26 cellular contexts compared by ENCODE assay signal in the genomic region with DNA sequence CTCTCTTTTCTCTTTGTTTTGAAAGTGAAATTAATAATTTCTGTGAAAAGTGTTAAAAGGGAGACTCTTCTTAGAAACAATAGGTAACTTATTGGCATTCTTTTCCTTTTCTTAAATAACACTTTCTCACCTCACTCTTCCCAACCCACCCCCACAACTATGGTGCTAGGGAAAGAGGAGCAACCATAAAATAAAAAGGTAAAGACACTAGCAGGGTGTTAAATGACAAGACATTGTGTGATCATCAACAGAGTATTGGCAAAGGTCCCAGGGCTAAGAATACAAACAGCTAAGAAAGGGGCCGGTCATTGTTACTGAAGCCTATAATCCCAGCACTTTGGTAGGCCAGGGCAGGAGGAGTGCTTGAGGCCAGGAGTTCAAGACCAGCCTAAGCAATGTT.
DNase-seq lines count a peak whose midpoint lies in the region; ATAC-seq and TF ChIP-seq lines count a peak whose summit lies in the region.
"Had no signal": no experiment of that assay in that cellular context is flagged by ENCODE, and none has a peak within 500 bp of the region (broad histone marks: within the 10 kb centered on the region; RNA-seq: fewer than 3 reads in every experiment).

No MANE protein-coding gene starts in this region.

- peaks cover 3% of the 10 kb centered on the region for H3K4me1 ChIP-seq in hepatocyte (ENCODE audit: insufficient read depth)
- H3K4me1 ChIP-seq: BE2C had no signal

- no peaks in the 10 kb centered on the region for H3K79me2 ChIP-seq in hepatocyte

- H3K27me3 Mint-ChIP-seq in progenitor cell of endocrine pancreas, result no peaks in the 10 kb centered on the region
- no peaks in the 10 kb centered on the region for H3K27me3 Mint-ChIP-seq in natural killer cell treated with Interleukin-12 subunit alpha and Interleukin-12 subunit beta and Interleukin-15 and Interleukin-18, amount 100 ng/mL, for 72 hours

- H4K20me1 ChIP-seq in hepatocyte (ENCODE audit: insufficient read depth, poor library complexity, severe bottlenecking), result no peaks in the 10 kb centered on the region

- H3K36me3 ChIP-seq in hepatocyte (replicated peaks; ENCODE audit: insufficient read depth, low read depth), result no peaks in the 10 kb centered on the region
- H3K36me3 ChIP-seq: BE2C had no signal

- no peak for TF ChIP-seq CTCF in hepatocyte (IDR thresholded peaks at IDR 0.05; ENCODE audit: poor library complexity)
- no peak for TF ChIP-seq CTCF in progenitor cell of endocrine pancreas (IDR thresholded peaks at IDR 0.05; ENCODE audit: unreplicated experiment)

- H3K4me1 Mint-ChIP-seq in progenitor cell of endocrine pancreas (ENCODE audit: low read depth), result peaks cover 44% of the 10 kb centered on the region
- peaks cover 0 to 12% of the 10 kb centered on the region in 2 donors for H3K4me1 Mint-ChIP-seq in natural killer cell treated with Interleukin-12 subunit alpha and Interleukin-12 subunit beta and Interleukin-15 and Interleukin-18, amount 100 ng/mL, for 72 hours (ENCODE audit: low read depth in 2 of 2)
- H3K4me1 Mint-ChIP-seq: CD14-positive monocyte; CD8-positive, alpha-beta memory T cell had no signal

- no peaks in the 10 kb centered on the region for H3K27me3 ChIP-seq in hepatocyte
- H3K27me3 ChIP-seq: BE2C had no signal

- H3K4me3 Mint-ChIP-seq in progenitor cell of endocrine pancreas (ENCODE audit: low read depth), result no peak overlapping the region
- H3K4me3 Mint-ChIP-seq in natural killer cell treated with Interleukin-12 subunit alpha and Interleukin-12 subunit beta and Interleukin-15 and Interleukin-18, amount 100 ng/mL, for 72 hours, result no peak overlapping the region
- H3K4me3 Mint-ChIP-seq: CD14-positive monocyte; CD8-positive, alpha-beta memory T cell; GM23338; H9; HFFc6 had no signal

- no peak overlapping the region for H3K4me3 ChIP-seq in hepatocyte
- H3K4me3 ChIP-seq: GM23338 had no signal

- H3K27ac Mint-ChIP-seq in progenitor cell of endocrine pancreas, result peak overlapping the region; percentile 45
- peak overlapping the region in 1 of 2 donors; percentile 37 for H3K27ac Mint-ChIP-seq in natural killer cell treated with Interleukin-12 subunit alpha and Interleukin-12 subunit beta and Interleukin-15 and Interleukin-18, amount 100 ng/mL, for 72 hours
- H3K27ac Mint-ChIP-seq: CD14-positive monocyte, GM23338, H9, HFFc6 had no signal

- H3K36me3 Mint-ChIP-seq in progenitor cell of endocrine pancreas (ENCODE audit: insufficient read depth), result peaks cover 2% of the 10 kb centered on the region
- peaks cover 6% of the 10 kb centered on the region for H3K36me3 Mint-ChIP-seq in natural killer cell treated with Interleukin-12 subunit alpha and Interleukin-12 subunit beta and Interleukin-15 and Interleukin-18, amount 100 ng/mL, for 72 hours
- H3K36me3 Mint-ChIP-seq: CD14-positive monocyte; CD8-positive, alpha-beta memory T cell had no signal

- peak overlapping the region; percentile 32 for H3K4me2 ChIP-seq in hepatocyte
- H3K4me2 ChIP-seq: GM23338 had no signal

- H3K9me3 ChIP-seq in hepatocyte (ENCODE audit: low read depth), result no peaks in the 10 kb centered on the region
- H3K9me3 ChIP-seq: BE2C had no signal

- H3K9me3 Mint-ChIP-seq in progenitor cell of endocrine pancreas (ENCODE audit: low read depth), result peaks cover 5% of the 10 kb centered on the region
- peaks cover 2% of the 10 kb centered on the region for H3K9me3 Mint-ChIP-seq in natural killer cell treated with Interleukin-12 subunit alpha and Interleukin-12 subunit beta and Interleukin-15 and Interleukin-18, amount 100 ng/mL, for 72 hours
- H3K9me3 Mint-ChIP-seq: GM23338 had no signal

- ATAC-seq in GM21786 (IDR thresholded peaks at IDR 0.05; ENCODE audit: unreplicated experiment) (peak; percentile 47), GM21423 (IDR thresholded peaks at IDR 0.05; ENCODE audit: unreplicated experiment) (no peak)
- no peak for ATAC-seq in natural killer cell treated with Interleukin-12 subunit alpha and Interleukin-12 subunit beta and Interleukin-15 and Interleukin-18, amount 100 ng/mL, for 72 hours
- ATAC-seq: Panc1 had no signal

- 95% methylated on average over 1 of the region's 1 CpG for WGBS in hepatocyte (ENCODE audit: low lambda C conversion rate, missing lambda C conversion rate)

- peak; percentile 16 for DNase-seq in DMS53 (lab: John Stamatoyannopoulos, UW)
- DNase-seq in DMS53 treated with DMSO at 0.1 percent for 48 hours (lab: John Stamatoyannopoulos, UW; ENCODE audit: unreplicated experiment), result no peak
- DNase-seq in hepatocyte (ENCODE audit: low spot score), result no peak
- DNase-seq in progenitor cell of endocrine pancreas (ENCODE audit: low spot score, unreplicated experiment), result no peak
- DNase-seq in natural killer cell treated with Interleukin-12 subunit alpha and Interleukin-12 subunit beta and Interleukin-15 and Interleukin-18, amount 100 ng/mL, for 72 hours (ENCODE audit: low spot score), result no peak
- DNase-seq: ACHN; BE2C; Calu3; CD8-positive, alpha-beta memory T cell; H9; HFFc6; IMR-90; KG1; MM.1S; NCI-H1694 treated with DMSO at 0.1 percent for 48 hours; NCI-H446; NCI-H524 treated with DMSO at 0.1 percent for 48 hours; NCI-H82; SHP77 had no signal

- H3K9me2 ChIP-seq in hepatocyte (replicated peaks; ENCODE audit: insufficient read depth), result no peaks in the 10 kb centered on the region

- no peak overlapping the region for H3K27ac ChIP-seq in hepatocyte
- H3K27ac ChIP-seq: 22Rv1, RWPE1 had no signal

- H2AFZ ChIP-seq in hepatocyte, result no peak overlapping the region
- H2AFZ ChIP-seq: GM23338 had no signal
